8 cellular contexts compared by ENCODE assay signal in the genomic region with DNA sequence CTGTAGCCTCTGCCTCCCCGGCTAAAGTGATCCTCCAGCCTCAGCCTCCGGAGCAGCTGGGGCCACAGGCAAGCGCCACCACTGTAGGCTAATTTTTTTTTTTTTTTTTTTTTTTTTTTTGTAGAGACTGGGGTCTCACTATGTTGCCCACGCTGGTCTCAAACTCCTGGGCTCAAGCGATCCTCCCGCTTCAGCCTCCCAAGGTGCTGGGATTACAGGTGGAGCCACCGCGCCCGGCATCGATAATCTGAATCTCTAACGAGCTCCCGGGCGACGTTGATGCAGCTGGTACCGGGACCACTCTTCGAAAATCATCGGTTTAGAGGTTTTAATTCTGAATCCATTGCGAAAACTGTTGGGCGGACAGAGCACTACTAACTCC. TPM values are rescaled to one million over a fixed set of nuclear protein-coding genes. Genes with fewer than 3 reads are reported as not detected.
A peak's percentile ranks its signal among the peaks of the same experiment; 100 is the strongest.
DNase-seq lines count a peak whose midpoint lies in the region; ATAC-seq and TF ChIP-seq lines count a peak whose summit lies in the region.

No MANE protein-coding gene starts in this region.

- no peaks in the 10 kb centered on the region for H3K9me3 Mint-ChIP-seq in activated T-helper 1 cell treated with anti-CD3 and anti-CD28 coated beads, Interleukin-12 subunit alpha, Interleukin-12 subunit beta, Interleukin-2, Interleukin-4 antibody, amounts not matched to agents 30 ng/mL and 10 ng/mL and 1 ng/mL, durations not matched to agents 14 hours and 24 hours and 36 hours
- H3K9me3 Mint-ChIP-seq in immature natural killer cell: no peaks in the 10 kb centered on the region

- intact Hi-C loops in activated T-helper 1 cell treated with anti-CD3 and anti-CD28 coated beads, Interleukin-12 subunit alpha, Interleukin-12 subunit beta, Interleukin-2, Interleukin-4 antibody, amounts not matched to agents 30 ng/mL and 10 ng/mL and 1 ng/mL, durations not matched to agents 14 hours and 24 hours and 36 hours (cut with micrococcal nuclease): loop anchor here (1.0 to 10.0 kb wide), 7 partner anchors 13 to 971 kb away; a partner anchor contains a TSS

- H3K27ac ChIP-seq in 22Rv1 (peak overlapping the region; percentile 91), suprapubic skin (peak overlapping the region; percentile 99)

- H3K27ac Mint-ChIP-seq in activated T-helper 1 cell treated with anti-CD3 and anti-CD28 coated beads, Interleukin-12 subunit alpha, Interleukin-12 subunit beta, Interleukin-2, Interleukin-4 antibody, amounts not matched to agents 30 ng/mL and 10 ng/mL and 1 ng/mL, durations not matched to agents 14 hours and 24 hours and 36 hours: peak overlapping the region; percentile 98
- peak overlapping the region; percentile 97 to 100 (median 98) for H3K27ac Mint-ChIP-seq in immature natural killer cell

- peak overlapping the region; percentile 94 for H3K4me3 Mint-ChIP-seq in activated T-helper 1 cell treated with anti-CD3 and anti-CD28 coated beads, Interleukin-12 subunit alpha, Interleukin-12 subunit beta, Interleukin-2, Interleukin-4 antibody, amounts not matched to agents 30 ng/mL and 10 ng/mL and 1 ng/mL, durations not matched to agents 14 hours and 24 hours and 36 hours
- H3K4me3 Mint-ChIP-seq in immature natural killer cell: peak overlapping the region; percentile 94 to 99 (median 96)

- TF ChIP-seq EP300 in suprapubic skin (IDR thresholded peaks at IDR 0.05): no peak

- peaks cover 10% of the 10 kb centered on the region for H3K36me3 ChIP-seq in suprapubic skin

- H3K4me3 ChIP-seq in suprapubic skin: peak overlapping the region; percentile 70

- H3K4me1 ChIP-seq in suprapubic skin: peaks cover 22% of the 10 kb centered on the region

- peak; percentile 0 for ATAC-seq in GM21786 (IDR thresholded peaks at IDR 0.05; ENCODE audit: unreplicated experiment)

- peaks cover 19% of the 10 kb centered on the region for H3K36me3 Mint-ChIP-seq in activated T-helper 1 cell treated with anti-CD3 and anti-CD28 coated beads, Interleukin-12 subunit alpha, Interleukin-12 subunit beta, Interleukin-2, Interleukin-4 antibody, amounts not matched to agents 30 ng/mL and 10 ng/mL and 1 ng/mL, durations not matched to agents 14 hours and 24 hours and 36 hours (ENCODE audit: low read depth)
- peaks cover 0 to 9% (median 5%) of the 10 kb centered on the region in 3 donors for H3K36me3 Mint-ChIP-seq in immature natural killer cell

- DNase-seq in activated T-helper 1 cell treated with anti-CD3 and anti-CD28 coated beads, Interleukin-12 subunit alpha, Interleukin-12 subunit beta, Interleukin-2, Interleukin-4 antibody, amounts not matched to agents 30 ng/mL and 10 ng/mL and 1 ng/mL, durations not matched to agents 14 hours and 24 hours and 36 hours (ENCODE audit: low spot score): no peak
- DNase-seq in immature natural killer cell (no peak), suprapubic skin (ENCODE audit: low spot score in 2 of 2) (peak in 1 of 2 donors; percentile 82), GF-D8 (lab: John Stamatoyannopoulos, UW) (no peak), NCI-H1436 treated with DMSO at 0.1 percent for 48 hours (lab: John Stamatoyannopoulos, UW) (no peak), DMS114 treated with DMSO at 0.1 percent for 48 hours (lab: John Stamatoyannopoulos, UW; ENCODE audit: unreplicated experiment) (no peak)

- no peaks in the 10 kb centered on the region for H3K27me3 ChIP-seq in suprapubic skin

- peaks cover 26% of the 10 kb centered on the region for H3K4me1 Mint-ChIP-seq in activated T-helper 1 cell treated with anti-CD3 and anti-CD28 coated beads, Interleukin-12 subunit alpha, Interleukin-12 subunit beta, Interleukin-2, Interleukin-4 antibody, amounts not matched to agents 30 ng/mL and 10 ng/mL and 1 ng/mL, durations not matched to agents 14 hours and 24 hours and 36 hours (ENCODE audit: low read depth)
- H3K4me1 Mint-ChIP-seq in immature natural killer cell: peaks cover 35 to 37% of the 10 kb centered on the region in 2 donors

- WGBS in suprapubic skin: 31% methylated on average over 7 of the region's 19 CpGs

- H3K27me3 Mint-ChIP-seq in activated T-helper 1 cell treated with anti-CD3 and anti-CD28 coated beads, Interleukin-12 subunit alpha, Interleukin-12 subunit beta, Interleukin-2, Interleukin-4 antibody, amounts not matched to agents 30 ng/mL and 10 ng/mL and 1 ng/mL, durations not matched to agents 14 hours and 24 hours and 36 hours (ENCODE audit: insufficient read depth): no peaks in the 10 kb centered on the region
- H3K27me3 Mint-ChIP-seq in immature natural killer cell (ENCODE audit: low read depth in 3 of 3): peaks cover 19 to 22% (median 20%) of the 10 kb centered on the region in 3 donors

- no peaks in the 10 kb centered on the region for H3K9me3 ChIP-seq in suprapubic skin

- no peak for TF ChIP-seq POLR2A in suprapubic skin (IDR thresholded peaks at IDR 0.05)

- TF ChIP-seq CTCF in 22Rv1 (IDR thresholded peaks at IDR 0.05): no peak
- no peak for TF ChIP-seq CTCF in suprapubic skin (IDR thresholded peaks at IDR 0.05)

RNA-seq across cellular contexts. Expression of a gene that starts 0.5 kb away (rescaled TPM):
- 23.1 and 26.0 TPM in 2 replicates for total RNA-seq in activated T-helper 1 cell treated with anti-CD3 and anti-CD28 coated beads, Interleukin-12 subunit alpha, Interleukin-12 subunit beta, Interleukin-2, Interleukin-4 antibody, amounts not matched to agents 30 ng/mL and 10 ng/mL and 1 ng/mL, durations not matched to agents 14 hours and 24 hours and 36 hours
- polyA plus RNA-seq in immature natural killer cell: 10 to 100 TPM; 20.1 to 25.6 (median 24.7) TPM
- total RNA-seq in suprapubic skin: 10 to 100 TPM; 20.8 to 25.9 (median 24.9) TPM
